Comparison of ENCODE assay signal across 17 cellular contexts in genomic region chr22:35587447-35587870, GRCh38. TPM values are rescaled to one million over a fixed set of nuclear protein-coding genes. Genes with fewer than 3 reads are reported as not detected.
A peak's percentile ranks its signal among the peaks of the same experiment; 100 is the strongest.
DNase-seq lines count a peak whose midpoint lies in the region; FAIRE-seq and TF ChIP-seq lines count a peak whose summit lies in the region.
"Had no signal": no experiment of that assay in that cellular context is flagged by ENCODE, and none has a peak within 500 bp of the region (broad histone marks: within the 10 kb centered on the region; RNA-seq: fewer than 3 reads in every experiment).

No MANE protein-coding gene starts in this region.

- TF ChIP-seq RAD21 in H1 (IDR thresholded peaks at IDR 0.05 in 1 of 2, conservative IDR thresholded peaks at IDR 0.05 in 1 of 2; ENCODE audit: low read depth in 2 of 2, low read length in 2 of 2): no peak

- no peaks in the 10 kb centered on the region for H4K20me1 ChIP-seq in H1 (replicated peaks in 1 of 2; ENCODE audit: control insufficient read depth in 1 of 2, insufficient read depth in 2 of 2, low read length in 2 of 2)

- no peaks in the 10 kb centered on the region for H3K9me3 Mint-ChIP-seq in MCF 10A (ENCODE audit: unreplicated experiment)
- H3K9me3 Mint-ChIP-seq: activated naive CD8-positive, alpha-beta T cell treated with anti-CD3 and anti-CD28 coated beads, Interleukin-2, amount 10 ng/mL, durations not matched to agents 7 days and 5 days; dendritic cell treated with granulocyte-macrophage colony-stimulating factor and Interleukin-4, amounts not matched to agents 40 ng/mL and 50 ng/mL, for 4 days; nephron; type B pancreatic cell had no signal

- intact Hi-C loops in MCF 10A (cut with micrococcal nuclease): no loop called here

- H3K4ac ChIP-seq in H1 (replicated peaks; ENCODE audit: insufficient read length, low read depth, low read length): no peak overlapping the region

- no peaks in the 10 kb centered on the region for H3K79me1 ChIP-seq in H1 (ENCODE audit: low read depth, low read length)

- TF ChIP-seq EP300 in H1 (IDR thresholded peaks at IDR 0.05; ENCODE audit: borderline replicate concordance in 1 of 2, low read depth in 2 of 2, low read length in 2 of 2): no peak

- POLR2A ChIA-PET in MCF 10A (lab: Yijun Ruan, JAX) (interaction anchor here (0.6 kb wide), 2 partner anchors 40 to 123 kb away, joined by 3 to 5 read pairs; no protein-coding TSS in a partner anchor), H1 (lab: Charles Lee; ENCODE audit: partially characterized antibody) (no interaction called here)

- H2BK15ac ChIP-seq in H1 (ENCODE audit: low read length): no peak overlapping the region

- DNase-seq in T47D (ENCODE audit: low read depth in 1 of 2, low spot score in 1 of 2) (peak; percentile 38 to 88), MCF 10A (ENCODE audit: unreplicated experiment) (no peak), H1 (ENCODE audit: low read depth in 1 of 2, low spot score in 2 of 2) (no peak), midbrain (lab: John Stamatoyannopoulos, UW) (peak; percentile 15), ureter (ENCODE audit: low spot score) (peak; percentile 62), NCI-H2227 treated with DMSO at 0.1 percent for 48 hours (lab: John Stamatoyannopoulos, UW) (no peak), AG20443 (ENCODE audit: low spot score) (no peak), T-helper 9 cell (no peak)
- DNase-seq: activated CD8-positive, alpha-beta memory T cell treated with anti-CD3 and anti-CD28 coated beads, Interleukin-2, amount 10 ng/mL, durations not matched to agents 7 days and 5 days; activated naive CD8-positive, alpha-beta T cell treated with anti-CD3 and anti-CD28 coated beads, Interleukin-2, amount 10 ng/mL, durations not matched to agents 7 days and 5 days; DMS153; SIG-M5; spleen had no signal

- H3K9me3 ChIP-seq in H1 (ENCODE audit: insufficient read depth in 2 of 2, low read depth in 1 of 2, low read length in 1 of 2): no peaks in the 10 kb centered on the region
- H3K9me3 ChIP-seq: spleen had no signal

- no TSS peak for BruUV-seq in MCF 10A (replicated peaks; lab: Mats Ljungman, UMichigan)

- H2BK120ac ChIP-seq in H1 (replicated peaks; ENCODE audit: low read depth, low read length): no peak overlapping the region

- H3K36me3 ChIP-seq in H1 (ENCODE audit: control insufficient read depth in 2 of 4, insufficient read depth in 4 of 4, low read length in 3 of 4): no peaks in the 10 kb centered on the region
- H3K36me3 ChIP-seq: spleen had no signal

- no peak overlapping the region; the same call in 1 of the 2 replicates for H4K8ac ChIP-seq in H1 (ENCODE audit: extremely low read depth, insufficient read depth, low read length)

- no peak overlapping the region for H2AFZ ChIP-seq in H1 (ENCODE audit: low read length)

- no peak overlapping the region for H3K14ac ChIP-seq in H1 (ENCODE audit: insufficient read length)

- FAIRE-seq in H1 (lab: Jason Lieb, UNC): no peak
- FAIRE-seq: GM12891 had no signal

- no peaks in the 10 kb centered on the region; a peak in 1 of 7 replicates for H3K27me3 ChIP-seq in H1 (replicated peaks in 1 of 4; ENCODE audit: control insufficient read depth in 3 of 4, extremely low read depth in 1 of 4, insufficient read depth in 3 of 4, low read length in 3 of 4)

- no peak overlapping the region for H2BK5ac ChIP-seq in H1 (ENCODE audit: low read depth, low read length)

- H3K18ac ChIP-seq in H1 (ENCODE audit: extremely low read depth, low read length): peak overlapping the region; percentile 17; the same call in 1 of the 2 replicates

- no peaks in the 10 kb centered on the region for H3K23me2 ChIP-seq in H1 (ENCODE audit: low read depth, low read length)

- no peak overlapping the region for H3K27ac Mint-ChIP-seq in MCF 10A (ENCODE audit: low read depth, unreplicated experiment)
- H3K27ac Mint-ChIP-seq: activated CD8-positive, alpha-beta memory T cell treated with anti-CD3 and anti-CD28 coated beads, Interleukin-2, amount 10 ng/mL, durations not matched to agents 7 days and 5 days; activated naive CD8-positive, alpha-beta T cell treated with anti-CD3 and anti-CD28 coated beads, Interleukin-2, amount 10 ng/mL, durations not matched to agents 7 days and 5 days; dendritic cell treated with granulocyte-macrophage colony-stimulating factor and Interleukin-4, amounts not matched to agents 40 ng/mL and 50 ng/mL, for 4 days; nephron; type B pancreatic cell had no signal

- no peak overlapping the region for H3K23ac ChIP-seq in H1 (ENCODE audit: insufficient read length)

- no peak overlapping the region for H4K91ac ChIP-seq in H1 (replicated peaks; ENCODE audit: insufficient read length, low read length)

- CTCF ChIA-PET in MCF 10A (lab: Yijun Ruan, JAX) (interaction anchor here (0.6 to 1.5 kb wide), 3 partner anchors 29 to 629 kb away, joined by 3 to 4 read pairs (median 3); no protein-coding TSS in a partner anchor), H1 (lab: Charles Lee; ENCODE audit: partially characterized antibody) (interaction anchor here (0.6 to 1.1 kb wide), 2 partner anchors 24 to 236 kb away, joined by 3 to 4 read pairs; no protein-coding TSS in a partner anchor)

- H3K27me3 Mint-ChIP-seq in MCF 10A (ENCODE audit: insufficient read depth, unreplicated experiment): no peaks in the 10 kb centered on the region
- H3K27me3 Mint-ChIP-seq: activated naive CD8-positive, alpha-beta T cell treated with anti-CD3 and anti-CD28 coated beads, Interleukin-2, amount 10 ng/mL, durations not matched to agents 7 days and 5 days had no signal

- no peak overlapping the region for H2AK5ac ChIP-seq in H1 (ENCODE audit: low read depth, low read length)

- no peaks in the 10 kb centered on the region for H3K36me3 Mint-ChIP-seq in MCF 10A (ENCODE audit: insufficient read depth, unreplicated experiment)
- H3K36me3 Mint-ChIP-seq: activated CD8-positive, alpha-beta memory T cell treated with anti-CD3 and anti-CD28 coated beads, Interleukin-2, amount 10 ng/mL, durations not matched to agents 7 days and 5 days; activated naive CD8-positive, alpha-beta T cell treated with anti-CD3 and anti-CD28 coated beads, Interleukin-2, amount 10 ng/mL, durations not matched to agents 7 days and 5 days; type B pancreatic cell had no signal

- H3K4me2 ChIP-seq in H1 (ENCODE audit: insufficient read depth in 1 of 2, low read depth in 2 of 2, low read length in 2 of 2): no peak overlapping the region

- TF ChIP-seq CTCF in MCF 10A (IDR thresholded peaks at IDR 0.05; ENCODE audit: unreplicated experiment): no peak
- no peak for TF ChIP-seq CTCF in H1 (IDR thresholded peaks at IDR 0.05; ENCODE audit: control extremely low read depth in 1 of 3, insufficient read depth in 1 of 3, low read depth in 1 of 3, low read length in 3 of 3)

- H3K4me3 Mint-ChIP-seq in MCF 10A (ENCODE audit: unreplicated experiment): no peak overlapping the region
- H3K4me3 Mint-ChIP-seq: activated CD8-positive, alpha-beta memory T cell treated with anti-CD3 and anti-CD28 coated beads, Interleukin-2, amount 10 ng/mL, durations not matched to agents 7 days and 5 days; activated naive CD8-positive, alpha-beta T cell treated with anti-CD3 and anti-CD28 coated beads, Interleukin-2, amount 10 ng/mL, durations not matched to agents 7 days and 5 days; dendritic cell treated with granulocyte-macrophage colony-stimulating factor and Interleukin-4, amounts not matched to agents 40 ng/mL and 50 ng/mL, for 4 days; nephron; type B pancreatic cell had no signal

- peaks cover 22% of the 10 kb centered on the region for H3K4me1 Mint-ChIP-seq in MCF 10A (ENCODE audit: insufficient read depth, unreplicated experiment)
- H3K4me1 Mint-ChIP-seq: activated CD8-positive, alpha-beta memory T cell treated with anti-CD3 and anti-CD28 coated beads, Interleukin-2, amount 10 ng/mL, durations not matched to agents 7 days and 5 days; activated naive CD8-positive, alpha-beta T cell treated with anti-CD3 and anti-CD28 coated beads, Interleukin-2, amount 10 ng/mL, durations not matched to agents 7 days and 5 days had no signal

- in situ Hi-C loops in T47D (cut with HindIII; ENCODE audit: low pct_unique_long_range_greater_than_20kb, low sequenced_read_pairs): no loop called here

- H2BK12ac ChIP-seq in H1 (ENCODE audit: low read depth, low read length): no peak overlapping the region

- no peak for TF ChIP-seq POLR2A in H1 (IDR thresholded peaks at IDR 0.05; ENCODE audit: control extremely low read depth in 1 of 2, low read depth in 2 of 2, low read length in 2 of 2)

- H3K27ac ChIP-seq in H1 (ENCODE audit: low read depth, low read length): no peak overlapping the region
- H3K27ac ChIP-seq: spleen had no signal

- no peak overlapping the region for H3K4me3 ChIP-seq in H1 (ENCODE audit: extremely low read depth in 1 of 4, insufficient read depth in 2 of 4, low read depth in 3 of 4, low read length in 4 of 4)
- H3K4me3 ChIP-seq: spleen had no signal

- no peak overlapping the region for H3K9ac ChIP-seq in H1 (replicated peaks in 1 of 4; ENCODE audit: extremely low read depth in 1 of 4, low read depth in 3 of 4, low read length in 3 of 4)

- H3K4me1 ChIP-seq in H1 (replicated peaks in 1 of 4; ENCODE audit: control insufficient read depth in 3 of 4, insufficient read depth in 4 of 4, low read length in 3 of 4): peaks cover 0 to 8% (median 0%) of the 10 kb centered on the region in 4 experiments; a peak in 2 of 7 replicates

- no peak overlapping the region for H2BK20ac ChIP-seq in H1 (ENCODE audit: low read length)

- no peak overlapping the region for H4K5ac ChIP-seq in H1 (ENCODE audit: insufficient read length, low read depth, low read length)

- H3K79me2 ChIP-seq in H1 (ENCODE audit: control insufficient read depth in 1 of 2, insufficient read depth in 2 of 2, low read length in 2 of 2): no peaks in the 10 kb centered on the region

- no peak overlapping the region for H3K56ac ChIP-seq in H1 (replicated peaks; ENCODE audit: insufficient read length, low read depth, low read length)

- 89% methylated on average over 6 of the region's 6 CpGs; no CpG with 5 or more reads in 1 of the 2 experiments for WGBS in H1 (ENCODE audit: extremely low coverage in 1 of 2, insufficient coverage in 1 of 2, insufficient read length in 1 of 2, insufficient replicate concordance in 2 of 2, low coverage in 1 of 2, low lambda C conversion rate in 2 of 2, missing lambda C conversion rate in 1 of 2), 2 experiments

RNA-seq across cellular contexts. Expression of gene MB, which starts 29.7 kb away (rescaled TPM):
- not detected in 2 replicates for total RNA-seq in MCF 10A (2022)
- not detected in 2 replicates for total RNA-seq in H1 (2021; fragmentation: NEBNext Ultra II Directional; extraction: Animal tissue kit (Norgen Biotek cat#: 25700))
- 1.5 and 1.7 TPM in 2 replicates for polyA plus RNA-seq in H1 (2011; rRNA removed)
- 1.6 TPM for polyA plus RNA-seq in H1 (2011; cell fraction: cytosol; rRNA removed)
- polyA plus RNA-seq in H1 (2011; cell fraction: nucleus; rRNA removed): 1.5 TPM
- 0.31 to 1.7 TPM (median 1.2 TPM) in 4 replicates for polyA plus RNA-seq in H1 (2012, experiment 1 of 2)
- polyA plus RNA-seq in H1 (2012, experiment 2 of 2): 0.24 TPM
- polyA plus RNA-seq in H1 (2013, experiment 1 of 2): 0.10 TPM
- polyA plus RNA-seq in H1 (2013, experiment 2 of 2): 0.11 TPM
- polyA minus RNA-seq in H1 (2011; rRNA and poly(A)+ RNA removed): 0.63 TPM in 1 of 2 replicates, not detected in the other
- polyA minus RNA-seq in H1 (2011; cell fraction: cytosol; rRNA and poly(A)+ RNA removed): not detected
- polyA minus RNA-seq in H1 (2011; cell fraction: nucleus; rRNA and poly(A)+ RNA removed): not detected
- 3.4 TPM for total RNA-seq in ureter
- total RNA-seq: activated naive CD8-positive, alpha-beta T cell treated with anti-CD3 and anti-CD28 coated beads, Interleukin-2, amount 10 ng/mL, durations not matched to agents 7 days and 5 days had no signal

RNA-seq across cellular contexts. Expression of gene RASD2, which starts 46.8 kb away (rescaled TPM):
- total RNA-seq in MCF 10A (2022) (not detected in 2 replicates), ureter (8.7 TPM)
- total RNA-seq in H1 (2021; fragmentation: NEBNext Ultra II Directional; extraction: Animal tissue kit (Norgen Biotek cat#: 25700)): 4.4 and 5.1 TPM in 2 replicates
- 1.9 and 3.8 TPM in 2 replicates for polyA plus RNA-seq in H1 (2011; rRNA removed)
- polyA plus RNA-seq in H1 (2011; cell fraction: cytosol; rRNA removed): 1.5 TPM
- 2.6 TPM for polyA plus RNA-seq in H1 (2011; cell fraction: nucleus; rRNA removed)
- polyA plus RNA-seq in H1 (2012, experiment 1 of 2): 2.0 to 4.3 TPM (median 3.4 TPM) in 4 replicates
- polyA plus RNA-seq in H1 (2012, experiment 2 of 2): 3.1 TPM
- polyA plus RNA-seq in H1 (2013, experiment 1 of 2): 3.4 TPM
- 3.6 TPM for polyA plus RNA-seq in H1 (2013, experiment 2 of 2)
- 1.5 and 1.9 TPM in 2 replicates for polyA minus RNA-seq in H1 (2011; rRNA and poly(A)+ RNA removed)
- 3.6 TPM for polyA minus RNA-seq in H1 (2011; cell fraction: cytosol; rRNA and poly(A)+ RNA removed)
- polyA minus RNA-seq in H1 (2011; cell fraction: nucleus; rRNA and poly(A)+ RNA removed): 1.8 TPM
- total RNA-seq: activated naive CD8-positive, alpha-beta T cell treated with anti-CD3 and anti-CD28 coated beads, Interleukin-2, amount 10 ng/mL, durations not matched to agents 7 days and 5 days had no signal

Comparison
In these comparisons a context has a peak if more than half of its experiments do, and no peak if none do; other contexts are left out.
1. DNase-seq: peak in T47D (2 of 2), midbrain (single experiment) and ureter (single experiment); none in MCF 10A (single experiment), H1 (0 of 2), NCI-H2227 treated with DMSO at 0.1 percent for 48 hours (single experiment), AG20443 (single experiment) and T-helper 9 cell (single experiment).